Comparison of ENCODE assay signal across 34 cellular contexts in the genomic region with DNA sequence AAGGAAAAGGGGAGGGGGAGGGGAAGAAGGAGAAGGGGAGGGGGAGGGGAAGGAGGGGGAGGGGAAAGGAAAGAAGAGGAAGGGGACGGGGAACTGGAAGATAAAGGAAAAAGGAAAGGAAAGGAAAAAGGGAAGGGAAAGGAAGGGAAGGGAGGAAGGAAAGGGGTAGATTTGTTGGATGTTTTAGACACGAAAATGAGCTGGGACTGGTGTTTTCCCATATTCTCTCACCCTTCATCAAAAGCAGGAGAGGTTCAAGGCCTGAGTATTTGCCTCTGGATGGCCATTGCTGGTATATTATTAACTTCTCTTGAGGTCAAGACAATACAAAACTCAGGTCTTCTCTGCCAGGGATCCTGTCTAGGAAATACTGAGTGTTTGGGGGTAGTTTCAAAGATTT.
DNase-seq lines count a peak whose midpoint lies in the region; ATAC-seq, FAIRE-seq and TF ChIP-seq lines count a peak whose summit lies in the region.
"Had no signal": no experiment of that assay in that cellular context is flagged by ENCODE, and none has a peak within 500 bp of the region (broad histone marks: within the 10 kb centered on the region; RNA-seq: fewer than 3 reads in every experiment).

No MANE protein-coding gene starts in this region.

- H3K4me2 ChIP-seq in HepG2 (ENCODE audit: low read depth, low read length): no peak overlapping the region
- H3K4me2 ChIP-seq: A549; BLaER1; BLaER1 treated with 17β-estradiol and CSF1 and Interleukin-3, amounts not matched to agents 10 nM and 100 nM had no signal

- H3K4me1 ChIP-seq in HepG2 (ENCODE audit: insufficient read depth, low read length) (peaks cover 18% of the 10 kb centered on the region), right lobe of liver (no peaks in the 10 kb centered on the region)
- H3K4me1 ChIP-seq: A549; BE2C; BLaER1; BLaER1 treated with 17β-estradiol and CSF1 and Interleukin-3, amounts not matched to agents 10 nM and 100 nM; Caco-2 had no signal

- no peaks in the 10 kb centered on the region for H3K9me3 ChIP-seq in HepG2 (ENCODE audit: low read length)
- H3K9me3 ChIP-seq in right lobe of liver: no peaks in the 10 kb centered on the region
- no peaks in the 10 kb centered on the region for H3K9me3 ChIP-seq in WERI-Rb-1 (ENCODE audit: severe bottlenecking)
- H3K9me3 ChIP-seq: A549; BE2C; BLaER1; BLaER1 treated with 17β-estradiol and CSF1 and Interleukin-3, amounts not matched to agents 10 nM and 100 nM; Caco-2 had no signal

- no peaks in the 10 kb centered on the region for H3K27me3 Mint-ChIP-seq in naive thymus-derived CD8-positive, alpha-beta T cell
- H3K27me3 Mint-ChIP-seq: B cell; CD4-positive, alpha-beta memory T cell; CD4-positive, alpha-beta T cell; CD4-positive, CD25-positive, alpha-beta regulatory T cell; CD8-positive, alpha-beta memory T cell had no signal

- H3K4me3 ChIP-seq in HepG2 (replicated peaks in 1 of 3; ENCODE audit: insufficient read depth in 1 of 3, low read depth in 2 of 3, low read length in 3 of 3) (no peak overlapping the region), right lobe of liver (no peak overlapping the region), WERI-Rb-1 (ENCODE audit: low read depth, low read length) (no peak overlapping the region)
- H3K4me3 ChIP-seq: A549; BLaER1; BLaER1 treated with 17β-estradiol and CSF1 and Interleukin-3, amounts not matched to agents 10 nM and 100 nM had no signal

- H4K20me1 ChIP-seq in HepG2 (ENCODE audit: insufficient read depth, low read length): no peaks in the 10 kb centered on the region
- H4K20me1 ChIP-seq: BLaER1; BLaER1 treated with 17β-estradiol and CSF1 and Interleukin-3, amounts not matched to agents 10 nM and 100 nM had no signal

- no peaks in the 10 kb centered on the region for H3K36me3 ChIP-seq in HepG2 (replicated peaks in 1 of 2; ENCODE audit: control insufficient read depth in 1 of 2, insufficient read depth in 2 of 2, low read length in 2 of 2)
- no peaks in the 10 kb centered on the region for H3K36me3 ChIP-seq in right lobe of liver
- H3K36me3 ChIP-seq in WERI-Rb-1: no peaks in the 10 kb centered on the region
- H3K36me3 ChIP-seq: BE2C; BLaER1; BLaER1 treated with 17β-estradiol and CSF1 and Interleukin-3, amounts not matched to agents 10 nM and 100 nM had no signal

- FAIRE-seq in HepG2 (lab: Jason Lieb, UNC): no peak
- FAIRE-seq: A549 had no signal

- H3K9ac ChIP-seq in HepG2 (ENCODE audit: insufficient read depth, low read depth, low read length): no peak overlapping the region
- H3K9ac ChIP-seq: BLaER1; BLaER1 treated with 17β-estradiol and CSF1 and Interleukin-3, amounts not matched to agents 10 nM and 100 nM had no signal

- H3K27me3 ChIP-seq in HepG2 (ENCODE audit: control insufficient read depth in 1 of 2, insufficient read depth in 2 of 2, low read length in 2 of 2) (no peaks in the 10 kb centered on the region), right lobe of liver (no peaks in the 10 kb centered on the region), WERI-Rb-1 (ENCODE audit: insufficient read depth, low read depth, severe bottlenecking) (no peaks in the 10 kb centered on the region)
- H3K27me3 ChIP-seq: BE2C; BLaER1; BLaER1 treated with 17β-estradiol and CSF1 and Interleukin-3, amounts not matched to agents 10 nM and 100 nM had no signal

- H3K79me2 ChIP-seq in HepG2 (ENCODE audit: insufficient read depth, low read length): no peaks in the 10 kb centered on the region

- H3K4me3 Mint-ChIP-seq in naive thymus-derived CD8-positive, alpha-beta T cell: no peak overlapping the region
- H3K4me3 Mint-ChIP-seq: B cell; CD14-positive monocyte; CD4-positive, alpha-beta memory T cell; CD4-positive, alpha-beta T cell; CD4-positive, CD25-positive, alpha-beta regulatory T cell; CD8-positive, alpha-beta memory T cell; CD8-positive, alpha-beta T cell had no signal

- TF ChIP-seq RAD21 in HepG2 (CRISPR knock-in tag; IDR thresholded peaks at IDR 0.05): no peak

- TF ChIP-seq POLR2A in HepG2 (IDR thresholded peaks at IDR 0.05; ENCODE audit: insufficient read depth in 1 of 2, low read depth in 2 of 2, low read length in 2 of 2) (no peak), right lobe of liver (IDR thresholded peaks at IDR 0.05) (no peak)

- no peak for TF ChIP-seq CTCF in HepG2 (CRISPR knock-in tag; IDR thresholded peaks at IDR 0.05)
- no peak for TF ChIP-seq CTCF in right lobe of liver (IDR thresholded peaks at IDR 0.05)
- no peak for TF ChIP-seq CTCF in WERI-Rb-1 (IDR thresholded peaks at IDR 0.05; ENCODE audit: low read depth, low read length)

- H3K27ac ChIP-seq in HepG2 (ENCODE audit: extremely low read length, insufficient read depth, low read length) (no peak overlapping the region), right lobe of liver (no peak overlapping the region), WERI-Rb-1 (no peak overlapping the region)
- H3K27ac ChIP-seq: 22Rv1; A549; BLaER1; BLaER1 treated with 17β-estradiol and CSF1 and Interleukin-3, amounts not matched to agents 10 nM and 100 nM; C4-2B had no signal

- H3K36me3 Mint-ChIP-seq in naive thymus-derived CD8-positive, alpha-beta T cell: no peaks in the 10 kb centered on the region
- H3K36me3 Mint-ChIP-seq: CD14-positive monocyte; CD4-positive, alpha-beta memory T cell; CD4-positive, CD25-positive, alpha-beta regulatory T cell; CD8-positive, alpha-beta memory T cell; CD8-positive, alpha-beta T cell had no signal

- POLR2A ChIA-PET in HepG2 (lab: Yijun Ruan, JAX): no interaction called here
- POLR2A ChIA-PET in naive thymus-derived CD8-positive, alpha-beta T cell (lab: Charles Lee): interaction anchor here (0.7 kb wide), 1 partner anchor 37 kb away, joined by 3 read pairs; no protein-coding TSS in a partner anchor

- in situ Hi-C loops in HepG2 (cut with HindIII; ENCODE audit: extremely low pct_ligation_motif_present, low pct_unique_long_range_greater_than_20kb): no loop called here

- TF ChIP-seq EP300 in HepG2 (IDR thresholded peaks at IDR 0.05; ENCODE audit: low read depth in 2 of 2, low read length in 2 of 2): no peak
- TF ChIP-seq EP300 in HepG2 (CRISPR knock-in tag; IDR thresholded peaks at IDR 0.05; ENCODE audit: borderline replicate concordance): no peak

- BruUV-seq in HepG2 (replicated peaks; lab: Mats Ljungman, UMichigan): no TSS peak

- H3K4me1 Mint-ChIP-seq in naive thymus-derived CD8-positive, alpha-beta T cell: no peaks in the 10 kb centered on the region
- H3K4me1 Mint-ChIP-seq: B cell; CD14-positive monocyte; CD4-positive, alpha-beta memory T cell; CD4-positive, CD25-positive, alpha-beta regulatory T cell; CD8-positive, alpha-beta memory T cell had no signal

- no peak overlapping the region for H3K27ac Mint-ChIP-seq in naive thymus-derived CD8-positive, alpha-beta T cell
- H3K27ac Mint-ChIP-seq: B cell; CD14-positive monocyte; CD4-positive, alpha-beta memory T cell; CD4-positive, alpha-beta T cell; CD4-positive, CD25-positive, alpha-beta regulatory T cell; CD8-positive, alpha-beta memory T cell; CD8-positive, alpha-beta T cell had no signal

- no peak overlapping the region for H2AFZ ChIP-seq in HepG2 (ENCODE audit: low read length)

- intact Hi-C loops in HepG2 (cut with micrococcal nuclease; ENCODE audit: unreplicated experiment) (no loop called here), right lobe of liver (cut with DNase I) (no loop called here)

- ATAC-seq in HepG2: no peak
- ATAC-seq in right lobe of liver: no peak
- ATAC-seq in naive thymus-derived CD8-positive, alpha-beta T cell: no peak
- ATAC-seq: A549; CD8-positive, alpha-beta T cell had no signal

- H3K9me3 Mint-ChIP-seq in naive thymus-derived CD8-positive, alpha-beta T cell: peaks cover 0 to 2% (median 0%) of the 10 kb centered on the region in 9 donors
- H3K9me3 Mint-ChIP-seq: CD4-positive, alpha-beta T cell had no signal

- 14% methylated on average over 2 of the region's 2 CpGs for WGBS in HepG2 (ENCODE audit: low lambda C conversion rate)
- WGBS in right lobe of liver (ENCODE audit: insufficient coverage, low coverage, low lambda C conversion rate, missing lambda C conversion rate): 63% methylated on average over 2 of the region's 2 CpGs

- CTCF ChIA-PET in HepG2 (lab: Yijun Ruan, JAX; ENCODE audit: low intra/inter-chr PET ratio, low total read pairs): no interaction called here

- DNase-seq in DMS53 (lab: John Stamatoyannopoulos, UW) (peak; percentile 26), DMS53 treated with DMSO at 0.1 percent for 48 hours (lab: John Stamatoyannopoulos, UW; ENCODE audit: unreplicated experiment) (no peak), HepG2 (ENCODE audit: low spot score) (no peak), right lobe of liver (no peak), kidney tubule cell (ENCODE audit: low spot score) (peak; percentile 1), renal cortical epithelial cell (ENCODE audit: low read depth) (peak; percentile 19), WERI-Rb-1 (no peak)
- no peak for DNase-seq in naive thymus-derived CD8-positive, alpha-beta T cell
- DNase-seq: 8988T; ACHN; AML-193; BE2C; C1 segment of cervical spinal cord; Caco-2; Calu3; CD4-positive, alpha-beta memory T cell; CD4-positive, alpha-beta T cell; CD4-positive, CD25-positive, alpha-beta regulatory T cell; CD8-positive, alpha-beta memory T cell; CD8-positive, alpha-beta T cell; COR-L47; DMS 273 treated with DMSO at 0.1 percent for 48 hours; DMS153; DMS79; DMS79 treated with DMSO at 0.1 percent for 48 hours; DND-41; EL had no signal

TF ChIP-seq in HepG2, 621 proteins besides CTCF, POLR2A, EP300 and RAD21:
- TF ChIP-seq PHB2 (IDR thresholded peaks at IDR 0.05; ENCODE audit: partially characterized antibody) (no peak), CCAR2 (optimal IDR thresholded peaks at IDR 0.05; ENCODE audit: low read depth, low read length) (no peak), ZNF749 (CRISPR knock-in tag; IDR thresholded peaks at IDR 0.05; ENCODE audit: borderline replicate concordance) (no peak), ZMYM4 (CRISPR knock-in tag; IDR thresholded peaks at IDR 0.05) (no peak), PCBP2 (optimal IDR thresholded peaks at IDR 0.05; ENCODE audit: low read depth, low read length, poor library complexity, severe bottlenecking) (peak; percentile 76), HNRNPK (IDR thresholded peaks at IDR 0.05; ENCODE audit: low read depth, low read length, poor library complexity, severe bottlenecking) (peak; percentile 53)

Comparison
In these comparisons a context has a peak if more than half of its experiments do, and no peak if none do; other contexts are left out.
1. DNase-seq: peak in DMS53 (single experiment), kidney tubule cell (single experiment) and renal cortical epithelial cell (single experiment); none in DMS53 treated with DMSO at 0.1 percent for 48 hours (single experiment), HepG2 (single experiment), right lobe of liver (0 of 3), naive thymus-derived CD8-positive, alpha-beta T cell (0 of 10) and WERI-Rb-1 (single experiment).